Comparison of ENCODE assay signal across 15 cellular contexts in the genomic region with DNA sequence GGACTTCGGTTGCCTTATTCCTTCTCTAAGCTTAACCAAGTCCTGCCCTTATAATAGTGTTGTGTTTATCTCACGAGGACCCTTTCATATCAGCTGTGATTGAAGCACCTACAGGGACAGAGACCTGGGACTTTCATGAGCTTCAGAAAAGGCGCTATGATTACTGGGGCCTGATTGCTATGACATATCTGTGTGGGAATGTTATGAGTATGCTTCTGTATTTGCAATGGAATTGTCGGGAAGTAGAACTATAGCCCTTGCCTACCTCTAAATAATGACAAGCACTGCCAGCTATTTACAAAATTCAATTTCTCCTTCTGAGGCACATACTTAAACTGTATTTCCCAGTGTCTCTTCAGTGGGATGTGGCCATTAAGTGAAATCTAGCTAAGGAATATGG.
"Had no signal": no experiment of that assay in that cellular context is flagged by ENCODE, and none has a peak within 500 bp of the region (broad histone marks: within the 10 kb centered on the region; RNA-seq: fewer than 3 reads in every experiment).

No MANE protein-coding gene starts in this region.

- DNase-seq: activated CD4-positive, alpha-beta T cell treated with anti-CD3 and anti-CD28 coated beads, Interleukin-2, amount 50 U/mL, for 1 hour; activated CD8-positive, alpha-beta memory T cell treated with anti-CD3 and anti-CD28 coated beads for 24 hours; activated naive CD8-positive, alpha-beta T cell treated with anti-CD3 and anti-CD28 coated beads, Interleukin-2, amount 10 ng/mL, durations not matched to agents 7 days and 5 days; brain microvascular endothelial cell; effector CD8-positive, alpha-beta T cell; foreskin melanocyte; head of caudate nucleus; left cardiac atrium; lower lobe of right lung; nephron progenitor cell; ovary; thyroid gland had no signal

- H3K27ac ChIP-seq: brain microvascular endothelial cell, lower lobe of right lung, ovary, thyroid gland had no signal

- H3K36me3 Mint-ChIP-seq: activated naive CD8-positive, alpha-beta T cell treated with anti-CD3 and anti-CD28 coated beads, Interleukin-2, amount 10 ng/mL, durations not matched to agents 7 days and 5 days; mesothelial cell of epicardium; stimulated activated effector memory CD8-positive, alpha-beta T cell treated with anti-CD3 and anti-CD28 coated beads, Interleukin-12 subunit alpha, Interleukin-12 subunit beta, amount 100 ng/mL, for 72 hours had no signal

- H3K36me3 ChIP-seq: brain microvascular endothelial cell, lower lobe of right lung, ovary, thyroid gland had no signal

- H3K4me1 Mint-ChIP-seq: activated naive CD8-positive, alpha-beta T cell treated with anti-CD3 and anti-CD28 coated beads, Interleukin-2, amount 10 ng/mL, durations not matched to agents 7 days and 5 days; stimulated activated effector memory CD8-positive, alpha-beta T cell treated with anti-CD3 and anti-CD28 coated beads, Interleukin-12 subunit alpha, Interleukin-12 subunit beta, amount 100 ng/mL, for 72 hours had no signal

- H3K4me3 Mint-ChIP-seq: activated naive CD8-positive, alpha-beta T cell treated with anti-CD3 and anti-CD28 coated beads, Interleukin-2, amount 10 ng/mL, durations not matched to agents 7 days and 5 days; activated T-helper 1 cell treated with anti-CD3 and anti-CD28 coated beads, Interleukin-12 subunit alpha, Interleukin-12 subunit beta, Interleukin-2, Interleukin-4 antibody, amounts not matched to agents 30 ng/mL and 10 ng/mL and 1 ng/mL, durations not matched to agents 14 hours and 24 hours and 36 hours; mesothelial cell of epicardium; nephron progenitor cell; stimulated activated effector memory CD8-positive, alpha-beta T cell treated with anti-CD3 and anti-CD28 coated beads, Interleukin-12 subunit alpha, Interleukin-12 subunit beta, amount 100 ng/mL, for 72 hours had no signal

- H3K9me3 Mint-ChIP-seq: activated naive CD8-positive, alpha-beta T cell treated with anti-CD3 and anti-CD28 coated beads, Interleukin-2, amount 10 ng/mL, durations not matched to agents 7 days and 5 days; activated T-helper 1 cell treated with anti-CD3 and anti-CD28 coated beads, Interleukin-12 subunit alpha, Interleukin-12 subunit beta, Interleukin-2, Interleukin-4 antibody, amounts not matched to agents 30 ng/mL and 10 ng/mL and 1 ng/mL, durations not matched to agents 14 hours and 24 hours and 36 hours; nephron progenitor cell; stimulated activated effector memory CD8-positive, alpha-beta T cell treated with anti-CD3 and anti-CD28 coated beads, Interleukin-12 subunit alpha, Interleukin-12 subunit beta, amount 100 ng/mL, for 72 hours had no signal

- H3K4me3 ChIP-seq: lower lobe of right lung, ovary, thyroid gland had no signal

- H3K27ac Mint-ChIP-seq: activated naive CD8-positive, alpha-beta T cell treated with anti-CD3 and anti-CD28 coated beads, Interleukin-2, amount 10 ng/mL, durations not matched to agents 7 days and 5 days; activated T-helper 1 cell treated with anti-CD3 and anti-CD28 coated beads, Interleukin-12 subunit alpha, Interleukin-12 subunit beta, Interleukin-2, Interleukin-4 antibody, amounts not matched to agents 30 ng/mL and 10 ng/mL and 1 ng/mL, durations not matched to agents 14 hours and 24 hours and 36 hours; mesothelial cell of epicardium; nephron progenitor cell; stimulated activated effector memory CD8-positive, alpha-beta T cell treated with anti-CD3 and anti-CD28 coated beads, Interleukin-12 subunit alpha, Interleukin-12 subunit beta, amount 100 ng/mL, for 72 hours had no signal

- ATAC-seq: left cardiac atrium; lower lobe of right lung; stimulated activated effector memory CD8-positive, alpha-beta T cell treated with anti-CD3 and anti-CD28 coated beads, Interleukin-12 subunit alpha, Interleukin-12 subunit beta, amount 100 ng/mL, for 72 hours had no signal

- H3K27me3 ChIP-seq: brain microvascular endothelial cell, ovary, thyroid gland had no signal

- H3K9me3 ChIP-seq: lower lobe of right lung, ovary, thyroid gland had no signal
